ENCODE assay signal across 8 cellular contexts in the genomic region with DNA sequence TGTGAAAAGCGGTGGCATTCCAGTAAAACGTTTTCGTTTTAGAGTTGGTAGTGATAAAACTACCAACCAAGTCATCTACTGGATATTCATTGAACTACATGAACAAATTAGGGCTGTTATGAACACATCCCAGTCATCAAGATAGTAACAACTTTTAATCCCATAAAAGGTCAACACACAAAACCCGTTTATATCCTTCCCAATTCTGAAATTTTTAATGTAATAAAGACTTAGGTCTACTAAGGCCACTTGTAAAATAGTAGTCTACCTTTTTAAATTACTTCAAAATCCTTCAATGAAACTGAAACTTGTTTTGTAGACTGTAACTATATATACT. TPM values are rescaled to one million over a fixed set of nuclear protein-coding genes. Genes with fewer than 3 reads are reported as not detected.
DNase-seq lines count a peak whose midpoint lies in the region; ATAC-seq and TF ChIP-seq lines count a peak whose summit lies in the region.

No MANE protein-coding gene starts in this region.

- POLR2A ChIA-PET in PC-9 (lab: Charles Lee; ENCODE audit: unreplicated experiment): no interaction called here

- H3K27ac ChIP-seq in PC-9: peak overlapping the region; percentile 80

- H4K20me1 ChIP-seq in PC-9 (ENCODE audit: insufficient read depth): peaks cover 7% of the 10 kb centered on the region

- peaks cover 24% of the 10 kb centered on the region for H3K4me1 ChIP-seq in PC-9 (replicated peaks; ENCODE audit: insufficient read depth)

- DNase-seq in PC-9: no peak
- no peak for DNase-seq in epithelial cell of esophagus (ENCODE audit: low read depth)
- DNase-seq in retinal pigment epithelial cell (ENCODE audit: low read depth): no peak
- DNase-seq in GOT3 (lab: John Stamatoyannopoulos, UW): no peak
- DNase-seq in DMS79 (lab: John Stamatoyannopoulos, UW): no peak

- peak overlapping the region; percentile 88 for H3K4me3 ChIP-seq in PC-9
- H3K4me3 ChIP-seq in epithelial cell of esophagus (ENCODE audit: low read length): peak overlapping the region; percentile 86
- H3K4me3 ChIP-seq in retinal pigment epithelial cell (ENCODE audit: low read length): peak overlapping the region; percentile 86

- peak overlapping the region; percentile 88 for H3K4me2 ChIP-seq in PC-9

- peak; percentile 13 for TF ChIP-seq CTCF in GM12873 (IDR thresholded peaks at IDR 0.05; ENCODE audit: insufficient read depth, low read depth, low read length, missing control alignments)
- no peak for TF ChIP-seq CTCF in PC-9 (conservative IDR thresholded peaks at IDR 0.05)
- TF ChIP-seq CTCF in epithelial cell of esophagus (IDR thresholded peaks at IDR 0.05; ENCODE audit: insufficient read depth, low read depth, low read length, missing control alignments): no peak
- TF ChIP-seq CTCF in retinal pigment epithelial cell (conservative IDR thresholded peaks at IDR 0.05; ENCODE audit: low read depth, low read length): no peak

- CTCF ChIA-PET in PC-9 (lab: Charles Lee): no interaction called here

- H3K79me2 ChIP-seq in PC-9 (ENCODE audit: low read depth): peaks cover 52% of the 10 kb centered on the region

- peaks cover 8% of the 10 kb centered on the region for H3K36me3 ChIP-seq in PC-9 (ENCODE audit: low read depth)

- intact Hi-C loops in PC-9 (cut with micrococcal nuclease; ENCODE audit: unreplicated experiment): loop anchor here (5.0 kb wide), 1 partner anchor 45 kb away; a partner anchor contains a TSS

- H3F3A ChIP-seq in PC-9 (ENCODE audit: insufficient read depth, low read depth): peaks cover 9% of the 10 kb centered on the region

- no peak overlapping the region; the same call in 1 of the 2 replicates for H2AFZ ChIP-seq in PC-9

- no peaks in the 10 kb centered on the region for H3K9me2 ChIP-seq in PC-9 (ENCODE audit: insufficient read depth)

- BruUV-seq in PC-9 (replicated peaks; lab: Mats Ljungman, UMichigan): no TSS peak

- no peaks in the 10 kb centered on the region for H3K9me3 ChIP-seq in PC-9 (ENCODE audit: insufficient read depth, low read depth)

- H3K27me3 ChIP-seq in PC-9 (ENCODE audit: insufficient read depth, low read depth): no peaks in the 10 kb centered on the region

- no peak for ATAC-seq in HG03342 (IDR thresholded peaks at IDR 0.05; ENCODE audit: unreplicated experiment)
- ATAC-seq in GM21447 (IDR thresholded peaks at IDR 0.05; ENCODE audit: unreplicated experiment): no peak

RNA-seq across cellular contexts. Expression of a gene that starts 1.2 kb away (rescaled TPM):
- total RNA-seq in PC-9 (2021): 21.8 and 26.3 TPM in 2 replicates

RNA-seq across cellular contexts. Expression of a gene that starts 46.5 kb away (rescaled TPM):
- total RNA-seq in PC-9 (2021): 0.30 and 0.57 TPM in 2 replicates

RNA-seq across cellular contexts. Expression of a gene that starts 46.6 kb away (rescaled TPM):
- total RNA-seq in PC-9 (2021): 40.7 and 44.9 TPM in 2 replicates
